In genomic region chr2:64768426-64769033, GRCh38 we compare ENCODE assay signal across 8 cellular contexts.
A peak's percentile ranks its signal among the peaks of the same experiment; 100 is the strongest.
DNase-seq lines count a peak whose midpoint lies in the region; ATAC-seq and TF ChIP-seq lines count a peak whose summit lies in the region.

No MANE protein-coding gene starts in this region.

- no peak overlapping the region for H3K27ac Mint-ChIP-seq in GM23338
- H3K27ac Mint-ChIP-seq in progenitor cell of endocrine pancreas = peak overlapping the region; percentile 83

- H3K36me3 Mint-ChIP-seq in GM23338 (ENCODE audit: low read depth) (no peaks in the 10 kb centered on the region; the same call in 2 of the 3 replicates), progenitor cell of endocrine pancreas (ENCODE audit: insufficient read depth) (no peaks in the 10 kb centered on the region)

- TF ChIP-seq POLR2A in Peyer's patch (IDR thresholded peaks at IDR 0.05) (no peak), esophagus squamous epithelium (IDR thresholded peaks at IDR 0.05) (no peak)

- peaks cover 17% of the 10 kb centered on the region for H3K4me1 Mint-ChIP-seq in GM23338
- peaks cover 21% of the 10 kb centered on the region for H3K4me1 Mint-ChIP-seq in progenitor cell of endocrine pancreas (ENCODE audit: low read depth)

- DNase-seq in GM23338 (ENCODE audit: low spot score) = peak; percentile 28
- no peak for DNase-seq in Peyer's patch
- DNase-seq in esophagus squamous epithelium (lab: John Stamatoyannopoulos, UW) = no peak
- no peak for DNase-seq in progenitor cell of endocrine pancreas (ENCODE audit: low spot score, unreplicated experiment)
- DNase-seq in Ammon's horn (ENCODE audit: low spot score) = no peak
- DNase-seq in NCI-H345 treated with DMSO at 0.1 percent for 48 hours (lab: John Stamatoyannopoulos, UW; ENCODE audit: unreplicated experiment) = no peak
- no peak for DNase-seq in C1 segment of cervical spinal cord (lab: John Stamatoyannopoulos, UW)
- DNase-seq in NCI-H2081 treated with DMSO at 0.1 percent for 48 hours (lab: John Stamatoyannopoulos, UW) = no peak

- no peak for TF ChIP-seq CTCF in GM23338 (conservative IDR thresholded peaks at IDR 0.05; ENCODE audit: low read depth in 2 of 2)
- no peak for TF ChIP-seq CTCF in Peyer's patch (IDR thresholded peaks at IDR 0.05)
- no peak for TF ChIP-seq CTCF in esophagus squamous epithelium (IDR thresholded peaks at IDR 0.05)
- no peak for TF ChIP-seq CTCF in progenitor cell of endocrine pancreas (IDR thresholded peaks at IDR 0.05; ENCODE audit: unreplicated experiment)

- peak overlapping the region; percentile 88 for H3K4me2 ChIP-seq in GM23338

- peak; percentile 30 for ATAC-seq in GM23338

- H3K27me3 Mint-ChIP-seq in GM23338 (ENCODE audit: insufficient read depth, low read depth, poor library complexity) = peaks cover 20% of the 10 kb centered on the region
- H3K27me3 Mint-ChIP-seq in progenitor cell of endocrine pancreas = peaks cover 18% of the 10 kb centered on the region

- H3K9me3 Mint-ChIP-seq in GM23338 (no peaks in the 10 kb centered on the region), progenitor cell of endocrine pancreas (ENCODE audit: low read depth) (no peaks in the 10 kb centered on the region)

- H3K9me2 ChIP-seq in GM23338 (ENCODE audit: insufficient read depth) = no peaks in the 10 kb centered on the region

- H3F3A ChIP-seq in GM23338 (replicated peaks; ENCODE audit: low read depth) = no peaks in the 10 kb centered on the region

- H3K9me3 ChIP-seq in Peyer's patch (no peaks in the 10 kb centered on the region), esophagus squamous epithelium (no peaks in the 10 kb centered on the region)

- H3K27ac ChIP-seq in GM23338 (ENCODE audit: low read depth) = no peak overlapping the region
- peak overlapping the region; percentile 91 to 96 (median 94) for H3K27ac ChIP-seq in Peyer's patch
- H3K27ac ChIP-seq in esophagus squamous epithelium = peak overlapping the region; percentile 90 to 99 (median 96)

- 18% methylated on average over 6 to 8 of the region's 8 CpGs for WGBS in esophagus squamous epithelium, 2 donors

- H3K27me3 ChIP-seq in GM23338 (ENCODE audit: insufficient read depth) = peaks cover 68% of the 10 kb centered on the region
- no peaks in the 10 kb centered on the region for H3K27me3 ChIP-seq in Peyer's patch
- H3K27me3 ChIP-seq in esophagus squamous epithelium = no peaks in the 10 kb centered on the region

- peak overlapping the region; percentile 99 for H2AFZ ChIP-seq in GM23338

- H3K4me3 ChIP-seq in GM23338 (peak overlapping the region; percentile 63), Peyer's patch (peak overlapping the region; percentile 64 to 74 (median 68)), esophagus squamous epithelium (peak overlapping the region; percentile 56 to 91 (median 82))

- no peaks in the 10 kb centered on the region for H4K20me1 ChIP-seq in GM23338 (replicated peaks; ENCODE audit: insufficient read depth)

- no peaks in the 10 kb centered on the region for H3K79me2 ChIP-seq in GM23338 (replicated peaks; ENCODE audit: insufficient read depth)

- H3K4me1 ChIP-seq in GM23338 (ENCODE audit: insufficient read depth) (peaks cover 10% of the 10 kb centered on the region), Peyer's patch (peaks cover 0 to 13% (median 0%) of the 10 kb centered on the region in 4 donors), esophagus squamous epithelium (peaks cover 0 to 43% (median 0%) of the 10 kb centered on the region in 3 donors)

- intact Hi-C loops in esophagus squamous epithelium (cut with DNase I) = no loop called here

- H3K36me3 ChIP-seq in GM23338 (ENCODE audit: insufficient read depth) = no peaks in the 10 kb centered on the region
- no peaks in the 10 kb centered on the region for H3K36me3 ChIP-seq in Peyer's patch
- no peaks in the 10 kb centered on the region for H3K36me3 ChIP-seq in esophagus squamous epithelium

- H3K4me3 Mint-ChIP-seq in GM23338 (peak overlapping the region; percentile 84), progenitor cell of endocrine pancreas (ENCODE audit: low read depth) (peak overlapping the region; percentile 85)

TF ChIP-seq in GM23338, 12 proteins besides CTCF, POLR2A, EP300 and RAD21:
- no peak for TF ChIP-seq STAT1 (IDR thresholded peaks at IDR 0.05; ENCODE audit: unreplicated experiment)
- TF ChIP-seq EZH2phosphoT487 (IDR thresholded peaks at IDR 0.05; ENCODE audit: unreplicated experiment) = no peak
- TF ChIP-seq EZH2 (IDR thresholded peaks at IDR 0.05; ENCODE audit: low read depth, unreplicated experiment) = peak; percentile 7
